In the genomic region with DNA sequence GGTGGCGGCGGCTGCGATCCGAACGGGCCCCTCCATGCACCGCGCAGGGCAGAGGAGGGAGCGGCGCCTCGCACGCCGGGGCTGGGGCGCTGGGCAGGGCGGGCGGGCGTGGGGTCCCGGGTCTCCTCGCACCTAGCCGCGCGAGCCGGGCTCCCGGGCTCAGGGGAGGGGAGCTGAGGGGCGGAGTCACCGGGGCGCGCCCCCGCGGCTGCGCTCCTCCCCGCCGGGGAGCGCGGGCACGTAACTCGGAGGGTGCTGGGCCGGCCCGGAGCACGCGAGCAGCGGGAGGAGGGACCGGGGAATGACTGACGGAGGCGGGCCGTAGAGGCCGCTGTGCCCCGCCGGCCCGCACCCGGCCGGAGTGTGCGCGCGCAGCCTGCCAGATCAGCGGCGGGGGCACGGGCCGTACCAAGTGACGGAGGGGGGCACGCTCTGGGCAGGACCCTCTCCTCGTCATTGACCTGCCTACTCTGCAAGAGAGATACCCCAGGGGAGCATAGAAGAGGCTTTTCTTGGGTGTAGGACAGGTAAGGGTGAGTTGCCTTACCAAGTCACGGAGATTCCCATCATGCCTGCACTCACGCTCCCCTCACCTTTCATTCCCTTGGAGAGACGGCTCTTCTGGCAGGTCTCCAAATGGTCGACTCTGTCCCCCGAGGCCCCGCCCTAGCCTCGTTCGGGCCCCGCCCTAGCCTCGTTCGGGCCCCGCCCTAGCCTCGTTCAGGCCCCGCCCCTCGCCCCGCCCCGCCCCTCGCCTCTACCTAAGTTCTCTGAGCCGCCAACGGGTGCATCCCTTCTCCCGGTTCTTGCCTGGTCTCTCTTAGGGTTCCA, we compare ENCODE assay signal across 8 cellular contexts. TPM values are rescaled to one million over a fixed set of nuclear protein-coding genes. Genes with fewer than 3 reads are reported as not detected.
DNase-seq lines count a peak whose midpoint lies in the region; ATAC-seq lines count a peak whose summit lies in the region.

A gene with protein sequence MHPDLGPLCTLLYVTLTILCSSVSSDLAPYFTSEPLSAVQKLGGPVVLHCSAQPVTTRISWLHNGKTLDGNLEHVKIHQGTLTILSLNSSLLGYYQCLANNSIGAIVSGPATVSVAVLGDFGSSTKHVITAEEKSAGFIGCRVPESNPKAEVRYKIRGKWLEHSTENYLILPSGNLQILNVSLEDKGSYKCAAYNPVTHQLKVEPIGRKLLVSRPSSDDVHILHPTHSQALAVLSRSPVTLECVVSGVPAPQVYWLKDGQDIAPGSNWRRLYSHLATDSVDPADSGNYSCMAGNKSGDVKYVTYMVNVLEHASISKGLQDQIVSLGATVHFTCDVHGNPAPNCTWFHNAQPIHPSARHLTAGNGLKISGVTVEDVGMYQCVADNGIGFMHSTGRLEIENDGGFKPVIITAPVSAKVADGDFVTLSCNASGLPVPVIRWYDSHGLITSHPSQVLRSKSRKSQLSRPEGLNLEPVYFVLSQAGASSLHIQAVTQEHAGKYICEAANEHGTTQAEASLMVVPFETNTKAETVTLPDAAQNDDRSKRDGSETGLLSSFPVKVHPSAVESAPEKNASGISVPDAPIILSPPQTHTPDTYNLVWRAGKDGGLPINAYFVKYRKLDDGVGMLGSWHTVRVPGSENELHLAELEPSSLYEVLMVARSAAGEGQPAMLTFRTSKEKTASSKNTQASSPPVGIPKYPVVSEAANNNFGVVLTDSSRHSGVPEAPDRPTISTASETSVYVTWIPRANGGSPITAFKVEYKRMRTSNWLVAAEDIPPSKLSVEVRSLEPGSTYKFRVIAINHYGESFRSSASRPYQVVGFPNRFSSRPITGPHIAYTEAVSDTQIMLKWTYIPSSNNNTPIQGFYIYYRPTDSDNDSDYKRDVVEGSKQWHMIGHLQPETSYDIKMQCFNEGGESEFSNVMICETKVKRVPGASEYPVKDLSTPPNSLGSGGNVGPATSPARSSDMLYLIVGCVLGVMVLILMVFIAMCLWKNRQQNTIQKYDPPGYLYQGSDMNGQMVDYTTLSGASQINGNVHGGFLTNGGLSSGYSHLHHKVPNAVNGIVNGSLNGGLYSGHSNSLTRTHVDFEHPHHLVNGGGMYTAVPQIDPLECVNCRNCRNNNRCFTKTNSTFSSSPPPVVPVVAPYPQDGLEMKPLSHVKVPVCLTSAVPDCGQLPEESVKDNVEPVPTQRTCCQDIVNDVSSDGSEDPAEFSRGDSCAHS (N-terminal part only) (minus strand): TSS at position 188 of the 831 bp plus-strand sequence. CDS start 39,390 bp downstream, outside the sequence.

- H3K4me1 ChIP-seq in CD8-positive, alpha-beta memory T cell (ENCODE audit: insufficient read depth, low read length) = peaks cover 11% of the 10 kb centered on the region

- POLR2A ChIA-PET in CD8-positive, alpha-beta memory T cell (lab: Charles Lee) = no interaction called here

- DNase-seq in CD8-positive, alpha-beta memory T cell = peak; percentile 81 to 92 (median 87)
- DNase-seq in HT-29 (ENCODE audit: low spot score) (peak; percentile 98), NK-92 (lab: John Stamatoyannopoulos, UW; ENCODE audit: unreplicated experiment) (peak; percentile 28), memory B cell (ENCODE audit: low spot score in 2 of 2) (peak; percentile 75 to 76)
- peak; percentile 97 for DNase-seq in activated CD8-positive, alpha-beta memory T cell treated with anti-CD3 and anti-CD28 coated beads for 24 hours
- peak; percentile 85 for DNase-seq in effector CD8-positive, alpha-beta T cell (lab: John Stamatoyannopoulos, UW)
- DNase-seq in stimulated activated CD4-positive, alpha-beta T cell treated with anti-CD3 and anti-CD28 coated beads, TNF-alpha, amount 100 ng/mL, for 48 hours (ENCODE audit: low read depth in 3 of 3) = peak; percentile 78 to 91 (median 79)

- H3K27ac Mint-ChIP-seq in CD8-positive, alpha-beta memory T cell = peak within 1 kb of the TSS; percentile 73 to 94 (median 92)
- peak within 1 kb of the TSS; percentile 72 for H3K27ac Mint-ChIP-seq in memory B cell

- ATAC-seq in GM21367 (IDR thresholded peaks at IDR 0.05; ENCODE audit: unreplicated experiment) = peak; percentile 96
- peak; percentile 86 for ATAC-seq in memory B cell (ENCODE audit: low read depth)

- H3K36me3 ChIP-seq in CD8-positive, alpha-beta memory T cell (ENCODE audit: insufficient read depth, low read length) = no peaks in the 10 kb centered on the region

- peaks cover 8% of the 10 kb centered on the region for H3K27me3 ChIP-seq in CD8-positive, alpha-beta memory T cell (ENCODE audit: insufficient read depth, low read length, poor library complexity, severe bottlenecking)

- CTCF ChIA-PET in CD8-positive, alpha-beta memory T cell (lab: Charles Lee) = no interaction called here

- peaks cover 0 to 2% (median 0%) of the 10 kb centered on the region in 5 donors for H3K9me3 Mint-ChIP-seq in CD8-positive, alpha-beta memory T cell
- peaks cover 6% of the 10 kb centered on the region for H3K9me3 Mint-ChIP-seq in memory B cell

- H3K4me3 Mint-ChIP-seq in CD8-positive, alpha-beta memory T cell = peak within 1 kb of the TSS; percentile 86 to 96 (median 88)
- peak within 1 kb of the TSS; percentile 86 for H3K4me3 Mint-ChIP-seq in memory B cell

- H3K36me3 Mint-ChIP-seq in CD8-positive, alpha-beta memory T cell = peaks cover 0 to 2% (median 0%) of the 10 kb centered on the region in 3 donors
- H3K36me3 Mint-ChIP-seq in memory B cell = no peaks in the 10 kb centered on the region

- H3K27me3 Mint-ChIP-seq in CD8-positive, alpha-beta memory T cell = peaks cover 2 to 32% of the 10 kb centered on the region in 2 donors
- H3K27me3 Mint-ChIP-seq in memory B cell = peaks cover 11% of the 10 kb centered on the region

- H3K9me3 ChIP-seq in CD8-positive, alpha-beta memory T cell (ENCODE audit: low read length) = no peaks in the 10 kb centered on the region

- peaks cover 10 to 15% (median 15%) of the 10 kb centered on the region in 3 donors for H3K4me1 Mint-ChIP-seq in CD8-positive, alpha-beta memory T cell
- H3K4me1 Mint-ChIP-seq in memory B cell = peaks cover 4% of the 10 kb centered on the region

- H3K4me3 ChIP-seq in CD8-positive, alpha-beta memory T cell (ENCODE audit: low read length) = peak within 1 kb of the TSS; percentile 85

- peak within 1 kb of the TSS; percentile 72 for H3K27ac ChIP-seq in CD8-positive, alpha-beta memory T cell (ENCODE audit: low read depth, low read length)

RNA-seq across cellular contexts. Expression of the gene that starts here (rescaled TPM):
- total RNA-seq in CD8-positive, alpha-beta memory T cell = 1 to 10 TPM; 1.7 to 2.0 TPM
- not detected for polyA plus RNA-seq in CD8-positive, alpha-beta memory T cell
- total RNA-seq in HT-29 (2014; rRNA removed; shearing (Covaris generic)) = 4.7 and 4.8 TPM in 2 replicates

Comparison
In these comparisons a context has a peak if more than half of its experiments do, and no peak if none do; other contexts are left out.
1. Peak in every context shown above with its lines: DNase-seq, ATAC-seq, H3K4me3 ChIP-seq and H3K27ac ChIP-seq.
2. DNase-seq: peak in every context shown above with its lines; median percentile 98 in HT-29; 97 in activated CD8-positive, alpha-beta memory T cell treated with anti-CD3 and anti-CD28 coated beads for 24 hours; 87 in CD8-positive, alpha-beta memory T cell; 85 in effector CD8-positive, alpha-beta T cell; 79 in stimulated activated CD4-positive, alpha-beta T cell treated with anti-CD3 and anti-CD28 coated beads, TNF-alpha, amount 100 ng/mL, for 48 hours; 76 in memory B cell; 28 in NK-92.